In the genomic region with DNA sequence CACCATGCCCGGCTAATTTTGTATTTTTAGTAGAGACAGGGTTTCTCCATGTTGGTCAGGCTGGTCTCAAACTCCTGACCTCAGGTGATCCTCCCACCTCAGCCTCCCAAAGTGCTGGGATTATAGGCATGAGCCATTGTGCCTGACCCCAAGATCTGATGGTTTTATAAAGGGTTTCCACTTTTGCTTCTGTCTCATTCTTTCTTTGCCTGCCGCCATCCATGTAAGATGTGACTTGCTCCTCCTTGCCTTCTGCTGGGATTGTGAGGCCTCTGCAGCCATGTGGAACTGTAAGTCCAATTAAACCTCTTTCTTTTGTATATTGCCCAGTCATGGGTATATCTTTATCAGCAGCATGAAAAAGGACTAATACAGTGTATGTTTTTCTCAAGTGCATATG, we compare ENCODE assay signal across 8 cellular contexts. TPM values are rescaled to one million over a fixed set of nuclear protein-coding genes. Genes with fewer than 3 reads are reported as not detected.
"Had no signal": no experiment of that assay in that cellular context is flagged by ENCODE, and none has a peak within 500 bp of the region (broad histone marks: within the 10 kb centered on the region; RNA-seq: fewer than 3 reads in every experiment).

No MANE protein-coding gene starts in this region.

RNA-seq across cellular contexts. Expression of gene DDX4, which starts 18.8 kb away (rescaled TPM):
- total RNA-seq: activated B cell treated with CpG ODN at 0.5 μM for 24 hours; activated CD4-positive, alpha-beta memory T cell treated with anti-CD3 and anti-CD28 coated beads for 36 hours; activated CD4-positive, alpha-beta T cell treated with anti-CD3 and anti-CD28 coated beads for 36 hours; activated CD8-positive, alpha-beta memory T cell treated with anti-CD3 and anti-CD28 coated beads for 36 hours; activated CD8-positive, alpha-beta T cell treated with anti-CD3 and anti-CD28 coated beads for 36 hours; T-cell; T-helper 17 cell; WTC11 had no signal
